8 cellular contexts compared by ENCODE assay signal in the genomic region with DNA sequence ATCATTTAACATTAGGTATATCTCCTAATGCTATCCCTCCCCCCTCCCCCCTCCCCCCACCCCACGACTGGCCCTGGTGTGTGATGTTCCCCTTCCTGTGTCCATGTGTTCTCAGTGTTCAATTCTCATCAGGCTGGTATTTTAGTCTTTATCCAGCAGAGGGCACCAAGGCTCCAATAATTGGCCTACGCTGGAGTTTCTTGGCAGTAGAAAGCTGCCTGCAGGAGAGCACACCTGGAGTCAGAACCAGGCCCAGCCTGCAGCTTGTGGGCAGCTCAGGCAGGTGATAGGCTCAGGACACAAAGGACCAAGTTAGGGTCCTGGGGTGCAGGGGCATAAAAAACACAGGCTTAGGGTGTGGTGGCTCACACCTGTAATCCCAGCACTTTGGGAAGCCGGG. TPM values are rescaled to one million over a fixed set of nuclear protein-coding genes. Genes with fewer than 3 reads are reported as not detected.
A peak's percentile ranks its signal among the peaks of the same experiment; 100 is the strongest.
DNase-seq lines count a peak whose midpoint lies in the region; ATAC-seq and TF ChIP-seq lines count a peak whose summit lies in the region.
"Not testable (repeated sequence)": the region's sequence is repeated elsewhere in the genome, so short reads cannot be mapped to it uniquely, and the experiment has no call there.

No MANE protein-coding gene starts in this region.

- not testable (repeated sequence) for H3K4me3 Mint-ChIP-seq in activated CD8-positive, alpha-beta T cell treated with anti-CD3 and anti-CD28 coated beads, Interleukin-2, amount 10 ng/mL, durations not matched to agents 7 days and 5 days

- not testable (repeated sequence) for H3F3A ChIP-seq in PC-9 (ENCODE audit: insufficient read depth, low read depth)

- CTCF ChIA-PET in AG04449 (lab: Yijun Ruan, JAX), result interaction anchor here (0.6 to 19.3 kb wide), 33 partner anchors 11 to 329 kb away, joined by 3 to 419 read pairs (median 8); a partner anchor contains a TSS
- CTCF ChIA-PET in PC-9 (lab: Charles Lee), result interaction anchor here (0.6 to 2.3 kb wide), 11 partner anchors 9 to 312 kb away, joined by 3 to 29 read pairs (median 4); no protein-coding TSS in a partner anchor
- CTCF ChIA-PET in activated CD8-positive, alpha-beta T cell treated with anti-CD3 and anti-CD28 coated beads, Interleukin-2, amount 10 ng/mL, durations not matched to agents 7 days and 5 days (lab: Charles Lee), result interaction anchor here (0.6 to 7.6 kb wide), 15 partner anchors 9 to 357 kb away, joined by 3 to 89 read pairs (median 5); no protein-coding TSS in a partner anchor

- not testable (repeated sequence) for H3K9me2 ChIP-seq in PC-9 (ENCODE audit: insufficient read depth)

- not testable (repeated sequence) for H3K79me2 ChIP-seq in PC-9 (ENCODE audit: low read depth)

- not testable (repeated sequence) for H3K4me1 Mint-ChIP-seq in activated CD8-positive, alpha-beta T cell treated with anti-CD3 and anti-CD28 coated beads, Interleukin-2, amount 10 ng/mL, durations not matched to agents 7 days and 5 days (ENCODE audit: low read depth)

- H3K27ac Mint-ChIP-seq in activated CD8-positive, alpha-beta T cell treated with anti-CD3 and anti-CD28 coated beads, Interleukin-2, amount 10 ng/mL, durations not matched to agents 7 days and 5 days, result not testable (repeated sequence)

- ATAC-seq in activated CD8-positive, alpha-beta T cell treated with anti-CD3 and anti-CD28 coated beads, Interleukin-2, amount 10 ng/mL, durations not matched to agents 7 days and 5 days, result peak; percentile 79
- peak; percentile 60 for ATAC-seq in sciatic nerve

- intact Hi-C loops in PC-9 (cut with micrococcal nuclease; ENCODE audit: unreplicated experiment), result loop anchor here (1.0 to 2.0 kb wide), 5 partner anchors 65 to 455 kb away; no protein-coding TSS in a partner anchor
- intact Hi-C loops in dorsolateral prefrontal cortex (cut with DNase I), result loop anchor here (1.0 to 10.0 kb wide), 4 partner anchors 65 to 311 kb away; no protein-coding TSS in a partner anchor
- intact Hi-C loops in sciatic nerve (cut with DNase I), result loop anchor here (1.0 kb wide), 1 partner anchor 64 kb away; no protein-coding TSS in a partner anchor

- POLR2A ChIA-PET in AG04449 (lab: Yijun Ruan, JAX) (interaction anchor here (0.6 kb wide), 1 partner anchor 131 kb away, joined by 4 read pairs; no protein-coding TSS in a partner anchor), PC-9 (lab: Charles Lee; ENCODE audit: unreplicated experiment) (interaction anchor here (0.6 to 1.0 kb wide), 4 partner anchors 27 to 238 kb away, joined by 4 to 6 read pairs (median 6); no protein-coding TSS in a partner anchor)
- POLR2A ChIA-PET in activated CD8-positive, alpha-beta T cell treated with anti-CD3 and anti-CD28 coated beads, Interleukin-2, amount 10 ng/mL, durations not matched to agents 7 days and 5 days (lab: Charles Lee), result not testable (repeated sequence)

- H3K36me3 ChIP-seq in PC-9 (ENCODE audit: low read depth), result not testable (repeated sequence)

- not testable (repeated sequence) for H2AFZ ChIP-seq in PC-9

- in situ Hi-C loops in GM13976 (cut with MboI; ENCODE audit: low sequenced_read_pairs, unreplicated experiment), result not testable (repeated sequence)

- H3K27me3 Mint-ChIP-seq in activated CD8-positive, alpha-beta T cell treated with anti-CD3 and anti-CD28 coated beads, Interleukin-2, amount 10 ng/mL, durations not matched to agents 7 days and 5 days (ENCODE audit: low read depth), result peaks cover 10% of the 10 kb centered on the region

- H3K4me1 ChIP-seq in PC-9 (replicated peaks; ENCODE audit: insufficient read depth), result not testable (repeated sequence)

- not testable (repeated sequence) for H3K27ac ChIP-seq in PC-9, dorsolateral prefrontal cortex

- not testable (repeated sequence) for H3K9me3 ChIP-seq in PC-9 (ENCODE audit: insufficient read depth, low read depth)

- not testable (repeated sequence) for DNase-seq in AG04449 (ENCODE audit: low read depth, low spot score); sciatic nerve (ENCODE audit: low spot score)
- DNase-seq in GM13976 (ENCODE audit: low spot score) (peak; percentile 69), NCI-H1092 (lab: John Stamatoyannopoulos, UW) (peak; percentile 81), PC-9 (peak; percentile 66 to 77), dorsolateral prefrontal cortex (peak in 3 of 10 donors; percentile 32 to 77 (median 38)), inferior parietal cortex (ENCODE audit: extremely low spot score) (peak; percentile 89)
- DNase-seq in activated CD8-positive, alpha-beta T cell treated with anti-CD3 and anti-CD28 coated beads, Interleukin-2, amount 10 ng/mL, durations not matched to agents 7 days and 5 days, result peak; percentile 54

- H3K4me2 ChIP-seq in PC-9, result not testable (repeated sequence)

- TF ChIP-seq CTCF in AG04449 (IDR thresholded peaks at IDR 0.05; ENCODE audit: insufficient read depth, low read length, missing control alignments), result peak; percentile 53
- TF ChIP-seq CTCF in GM13976 (IDR thresholded peaks at IDR 0.05; ENCODE audit: borderline replicate concordance, control extremely low read depth, extremely low read depth, insufficient read depth, missing control alignments), result peak; percentile 33
- peak; percentile 89 for TF ChIP-seq CTCF in PC-9 (conservative IDR thresholded peaks at IDR 0.05)
- peak in 55 of 56 donors; percentile 36 to 78 (median 63) for TF ChIP-seq CTCF in dorsolateral prefrontal cortex (IDR thresholded peaks at IDR 0.05 in 54 of 56, conservative IDR thresholded peaks at IDR 0.05 in 2 of 56; ENCODE audit: low read depth in 1 of 56, partially characterized antibody in 56 of 56)

- not testable (repeated sequence) for BruUV-seq in PC-9 (replicated peaks; lab: Mats Ljungman, UMichigan)

- H3K36me3 Mint-ChIP-seq in activated CD8-positive, alpha-beta T cell treated with anti-CD3 and anti-CD28 coated beads, Interleukin-2, amount 10 ng/mL, durations not matched to agents 7 days and 5 days (ENCODE audit: low read depth), result not testable (repeated sequence)

- not testable (repeated sequence) for H3K27me3 ChIP-seq in PC-9 (ENCODE audit: insufficient read depth, low read depth); dorsolateral prefrontal cortex

- H3K9me3 Mint-ChIP-seq in activated CD8-positive, alpha-beta T cell treated with anti-CD3 and anti-CD28 coated beads, Interleukin-2, amount 10 ng/mL, durations not matched to agents 7 days and 5 days (ENCODE audit: insufficient read depth), result not testable (repeated sequence)

- H4K20me1 ChIP-seq in PC-9 (ENCODE audit: insufficient read depth), result not testable (repeated sequence)

- not testable (repeated sequence) for H3K4me3 ChIP-seq in AG04449 (ENCODE audit: low read depth, low read length); PC-9; dorsolateral prefrontal cortex

RNA-seq across cellular contexts. Expression of a gene that starts 49.2 kb away (rescaled TPM):
- total RNA-seq in PC-9 (2021) (89.3 and 99.4 TPM in 2 replicates), dorsolateral prefrontal cortex (1 to 10 TPM; 1.3 to 8.5 (median 3.4) TPM), sciatic nerve (48.8 TPM)
- 1 to 10 TPM; 2.5 TPM for total RNA-seq in activated CD8-positive, alpha-beta T cell treated with anti-CD3 and anti-CD28 coated beads, Interleukin-2, amount 10 ng/mL, durations not matched to agents 7 days and 5 days

Comparison
In these comparisons a context has a peak if more than half of its experiments do, and no peak if none do; other contexts are left out.
1. CTCF ChIP-seq: peak in every context shown above with its lines; median percentile 89 in PC-9; 63 in dorsolateral prefrontal cortex; 53 in AG04449; 33 in GM13976.